In the genomic region with DNA sequence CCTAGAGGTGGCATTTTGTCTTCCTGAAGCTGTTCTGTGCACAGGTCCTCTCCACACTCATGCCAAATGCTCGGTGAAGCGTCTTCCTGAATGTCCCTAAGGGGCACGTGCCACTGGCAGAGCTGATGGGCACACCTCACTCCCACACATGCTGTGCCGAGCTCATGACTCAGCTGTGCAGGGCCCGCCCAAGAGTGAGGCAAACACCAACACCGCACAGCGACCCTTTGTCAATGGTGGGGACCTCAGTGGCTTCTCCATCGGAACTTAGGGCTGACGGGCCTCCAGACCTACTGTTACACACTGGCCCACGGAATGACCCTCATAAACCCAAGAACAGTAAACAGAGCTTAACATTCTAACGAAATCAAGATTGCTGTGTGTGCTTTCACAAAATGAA, we compare ENCODE assay signal across 12 cellular contexts.
DNase-seq lines count a peak whose midpoint lies in the region; ATAC-seq and TF ChIP-seq lines count a peak whose summit lies in the region.
"Had no signal": no experiment of that assay in that cellular context is flagged by ENCODE, and none has a peak within 500 bp of the region (broad histone marks: within the 10 kb centered on the region; RNA-seq: fewer than 3 reads in every experiment).

No MANE protein-coding gene starts in this region.

- WGBS in ovary, 3 donors: 58 to 66% (median 66%) methylated on average over 11 of the region's 11 CpGs

- no peaks in the 10 kb centered on the region for H3K36me3 ChIP-seq in ovary

- in situ Hi-C loops in GM13977 (cut with MboI; ENCODE audit: low pct_unique_long_range_greater_than_20kb, low sequenced_read_pairs, unreplicated experiment): no loop called here

- no peaks in the 10 kb centered on the region for H3K9me3 Mint-ChIP-seq in dendritic cell treated with granulocyte-macrophage colony-stimulating factor and Interleukin-4, amounts not matched to agents 40 ng/mL and 50 ng/mL, for 4 days
- H3K9me3 Mint-ChIP-seq in activated CD8-positive, alpha-beta T cell treated with anti-CD3 and anti-CD28 coated beads, Interleukin-2, amount 10 ng/mL, durations not matched to agents 7 days and 5 days (ENCODE audit: insufficient read depth): no peaks in the 10 kb centered on the region

- CTCF ChIA-PET in activated CD8-positive, alpha-beta T cell treated with anti-CD3 and anti-CD28 coated beads, Interleukin-2, amount 10 ng/mL, durations not matched to agents 7 days and 5 days (lab: Charles Lee): no interaction called here

- TF ChIP-seq EP300 in ovary (IDR thresholded peaks at IDR 0.05): no peak

- H3K4me3 ChIP-seq in NB4 (ENCODE audit: low read depth, low read length) (peak overlapping the region; percentile 53), ovary (no peak overlapping the region)
- H3K4me3 ChIP-seq: GM12878 had no signal

- no peaks in the 10 kb centered on the region for H3K27me3 Mint-ChIP-seq in dendritic cell treated with granulocyte-macrophage colony-stimulating factor and Interleukin-4, amounts not matched to agents 40 ng/mL and 50 ng/mL, for 4 days
- H3K27me3 Mint-ChIP-seq in activated CD8-positive, alpha-beta T cell treated with anti-CD3 and anti-CD28 coated beads, Interleukin-2, amount 10 ng/mL, durations not matched to agents 7 days and 5 days (ENCODE audit: low read depth): no peaks in the 10 kb centered on the region

- H3K27ac ChIP-seq in ovary: no peak overlapping the region

- peak; percentile 65 for DNase-seq in EH (ENCODE audit: low read depth)
- DNase-seq in NB4 (ENCODE audit: low read depth): peak; percentile 93
- no peak for DNase-seq in omental fat pad (ENCODE audit: low spot score)
- DNase-seq in ovary: no peak
- no peak for DNase-seq in GM13977 (ENCODE audit: low spot score)
- DNase-seq in activated CD8-positive, alpha-beta T cell treated with anti-CD3 and anti-CD28 coated beads, Interleukin-2, amount 10 ng/mL, durations not matched to agents 7 days and 5 days: no peak
- DNase-seq: NCI-H1417 treated with DMSO at 0.1 percent for 48 hours, occipital lobe had no signal

- H3K4me1 ChIP-seq in ovary (ENCODE audit: insufficient read depth): no peaks in the 10 kb centered on the region

- no peak for TF ChIP-seq CTCF in NB4 (IDR thresholded peaks at IDR 0.05; ENCODE audit: low read depth, low read length)
- no peak for TF ChIP-seq CTCF in omental fat pad (IDR thresholded peaks at IDR 0.05)
- TF ChIP-seq CTCF in ovary (IDR thresholded peaks at IDR 0.05): no peak
- TF ChIP-seq CTCF in GM13977 (IDR thresholded peaks at IDR 0.05; ENCODE audit: extremely low read depth, insufficient read depth, missing control alignments): no peak

- intact Hi-C loops in dendritic cell treated with granulocyte-macrophage colony-stimulating factor and Interleukin-4, amounts not matched to agents 40 ng/mL and 50 ng/mL, for 4 days (cut with micrococcal nuclease): no loop called here
- intact Hi-C loops in ovary (cut with DNase I): no loop called here

- TF ChIP-seq POLR2A in NB4 (IDR thresholded peaks at IDR 0.05; ENCODE audit: extremely low read depth, insufficient read length) (no peak), ovary (IDR thresholded peaks at IDR 0.05) (no peak)

- ATAC-seq in omental fat pad (ENCODE audit: low FRiP score) (peak; percentile 47), HG03095 (IDR thresholded peaks at IDR 0.05; ENCODE audit: unreplicated experiment) (no peak)
- ATAC-seq in activated CD8-positive, alpha-beta T cell treated with anti-CD3 and anti-CD28 coated beads, Interleukin-2, amount 10 ng/mL, durations not matched to agents 7 days and 5 days: no peak
- ATAC-seq: GM12878 had no signal

- H3K27ac Mint-ChIP-seq in dendritic cell treated with granulocyte-macrophage colony-stimulating factor and Interleukin-4, amounts not matched to agents 40 ng/mL and 50 ng/mL, for 4 days: peak overlapping the region; percentile 55
- H3K27ac Mint-ChIP-seq in activated CD8-positive, alpha-beta T cell treated with anti-CD3 and anti-CD28 coated beads, Interleukin-2, amount 10 ng/mL, durations not matched to agents 7 days and 5 days: no peak overlapping the region
- H3K27ac Mint-ChIP-seq: brain had no signal

- H3K4me3 Mint-ChIP-seq in dendritic cell treated with granulocyte-macrophage colony-stimulating factor and Interleukin-4, amounts not matched to agents 40 ng/mL and 50 ng/mL, for 4 days: peak overlapping the region; percentile 36
- no peak overlapping the region for H3K4me3 Mint-ChIP-seq in activated CD8-positive, alpha-beta T cell treated with anti-CD3 and anti-CD28 coated beads, Interleukin-2, amount 10 ng/mL, durations not matched to agents 7 days and 5 days
- H3K4me3 Mint-ChIP-seq: brain had no signal

- H3K27me3 ChIP-seq in ovary: no peaks in the 10 kb centered on the region

- H3K9me3 ChIP-seq in ovary: no peaks in the 10 kb centered on the region

- POLR2A ChIA-PET in activated CD8-positive, alpha-beta T cell treated with anti-CD3 and anti-CD28 coated beads, Interleukin-2, amount 10 ng/mL, durations not matched to agents 7 days and 5 days (lab: Charles Lee): no interaction called here

- no peaks in the 10 kb centered on the region for H3K36me3 Mint-ChIP-seq in dendritic cell treated with granulocyte-macrophage colony-stimulating factor and Interleukin-4, amounts not matched to agents 40 ng/mL and 50 ng/mL, for 4 days (ENCODE audit: low read depth)
- no peaks in the 10 kb centered on the region for H3K36me3 Mint-ChIP-seq in activated CD8-positive, alpha-beta T cell treated with anti-CD3 and anti-CD28 coated beads, Interleukin-2, amount 10 ng/mL, durations not matched to agents 7 days and 5 days (ENCODE audit: low read depth)
- H3K36me3 Mint-ChIP-seq: brain had no signal

- peaks cover 12% of the 10 kb centered on the region for H3K4me1 Mint-ChIP-seq in dendritic cell treated with granulocyte-macrophage colony-stimulating factor and Interleukin-4, amounts not matched to agents 40 ng/mL and 50 ng/mL, for 4 days (ENCODE audit: low read depth)
- H3K4me1 Mint-ChIP-seq in activated CD8-positive, alpha-beta T cell treated with anti-CD3 and anti-CD28 coated beads, Interleukin-2, amount 10 ng/mL, durations not matched to agents 7 days and 5 days (ENCODE audit: low read depth): no peaks in the 10 kb centered on the region

Comparison
In these comparisons a context has a peak if more than half of its experiments do, and no peak if none do; other contexts are left out.
1. DNase-seq: peak in EH (single experiment) and NB4 (single experiment); none in omental fat pad (single experiment), ovary (0 of 5), GM13977 (single experiment) and activated CD8-positive, alpha-beta T cell treated with anti-CD3 and anti-CD28 coated beads, Interleukin-2, amount 10 ng/mL, durations not matched to agents 7 days and 5 days (single experiment).